ENCODE assay signal across 9 cellular contexts in the genomic region with DNA sequence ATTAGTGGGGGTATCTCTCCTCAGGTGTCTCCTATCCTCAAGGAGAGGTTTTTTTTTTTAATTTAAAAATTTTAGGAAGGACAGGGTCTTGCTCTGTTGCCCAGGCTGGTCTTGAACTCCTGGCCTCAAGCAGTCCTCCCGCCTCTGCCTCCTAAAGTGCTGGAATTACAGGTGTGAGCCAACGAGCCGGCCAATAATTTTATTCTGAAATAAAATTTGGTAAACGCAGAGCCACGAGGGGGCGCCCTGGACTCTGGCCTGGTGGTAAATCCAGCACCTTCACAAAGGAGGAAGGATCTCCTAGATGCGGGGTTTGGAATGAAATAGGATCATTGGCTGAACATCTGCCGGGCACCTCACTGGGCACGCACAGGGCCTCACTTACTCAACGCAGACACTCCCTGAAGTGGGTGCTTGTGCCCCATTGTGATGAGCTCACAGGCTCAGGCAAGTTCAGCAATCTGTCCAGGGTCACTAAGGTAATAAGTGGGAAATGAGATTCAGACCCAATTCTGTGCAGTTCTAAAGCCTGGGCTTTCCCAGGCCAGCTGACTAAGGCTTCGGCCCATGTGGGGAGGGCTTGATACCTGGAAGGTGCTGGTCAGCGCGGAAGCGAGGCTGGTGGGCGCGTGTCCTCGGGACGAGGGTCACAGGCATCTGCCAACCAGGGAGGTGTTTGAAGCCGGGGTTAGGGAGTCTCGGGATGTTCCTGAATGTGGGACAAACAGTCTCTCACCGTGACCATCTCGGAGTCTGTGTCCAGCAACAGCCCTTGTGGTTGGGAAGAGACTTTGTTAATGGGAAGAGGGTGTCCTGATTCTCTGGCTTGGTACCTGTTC. TPM values are rescaled to one million over a fixed set of nuclear protein-coding genes. Genes with fewer than 3 reads are reported as not detected.
DNase-seq lines count a peak whose midpoint lies in the region; ATAC-seq, FAIRE-seq and TF ChIP-seq lines count a peak whose summit lies in the region.
"Had no signal": no experiment of that assay in that cellular context is flagged by ENCODE, and none has a peak within 500 bp of the region (broad histone marks: within the 10 kb centered on the region; RNA-seq: fewer than 3 reads in every experiment).

No MANE protein-coding gene starts in this region.

- dilution Hi-C loops in keratinocyte (cut with MboI; ENCODE audit: extremely low pct_ligation_motif_present, low sequenced_read_pairs), result no loop called here

- H3K27ac ChIP-seq in keratinocyte (ENCODE audit: control insufficient read depth, insufficient read depth, low read length) (no peak overlapping the region), transverse colon (no peak overlapping the region)
- H3K27ac ChIP-seq: tibial artery had no signal

- H3K9me3 Mint-ChIP-seq in activated T-cell treated with anti-CD3 and anti-CD28 coated beads, Interleukin-2, amount 50 U/mL, for 4 hours, result no peaks in the 10 kb centered on the region

- peaks cover 9% of the 10 kb centered on the region for H3K27me3 ChIP-seq in BJ (ENCODE audit: control insufficient read depth, insufficient read depth, low read length)
- peaks cover 6% of the 10 kb centered on the region for H3K27me3 ChIP-seq in keratinocyte (ENCODE audit: control insufficient read depth, extremely low read depth, insufficient read depth, low read length)
- H3K27me3 ChIP-seq in transverse colon, result no peaks in the 10 kb centered on the region

- 65 to 91% methylated on average over 7 to 22 of the region's 22 CpGs for WGBS in transverse colon (ENCODE audit: low coverage in 1 of 2), 2 donors

- no peak overlapping the region for H2AFZ ChIP-seq in keratinocyte (ENCODE audit: control insufficient read depth, low read length)

- no peaks in the 10 kb centered on the region for H3K4me1 Mint-ChIP-seq in activated T-cell treated with anti-CD3 and anti-CD28 coated beads, Interleukin-2, amount 50 U/mL, for 4 hours (ENCODE audit: low read depth)

- H3K9me1 ChIP-seq in keratinocyte (ENCODE audit: control insufficient read depth, extremely low read depth, insufficient read depth, low read length), result no peaks in the 10 kb centered on the region

- TF ChIP-seq CTCF in BJ (IDR thresholded peaks at IDR 0.05; ENCODE audit: insufficient read depth, low read depth, low read length) (peak; percentile 53), keratinocyte (optimal IDR thresholded peaks at IDR 0.05 in 1 of 3, IDR thresholded peaks at IDR 0.05 in 1 of 3, conservative IDR thresholded peaks at IDR 0.05 in 1 of 3; ENCODE audit: extremely low read depth in 1 of 3, insufficient read depth in 2 of 3, low read length in 3 of 3) (peak; percentile 27 to 57 (median 30)), transverse colon (IDR thresholded peaks at IDR 0.05) (peak; percentile 32 to 47 (median 37))

- no peak overlapping the region for H3K9ac ChIP-seq in keratinocyte (ENCODE audit: control insufficient read depth, extremely low read depth, insufficient read depth, low read length)

- H3K36me3 Mint-ChIP-seq in activated T-cell treated with anti-CD3 and anti-CD28 coated beads, Interleukin-2, amount 50 U/mL, for 4 hours (ENCODE audit: insufficient read depth), result no peaks in the 10 kb centered on the region

- TF ChIP-seq POLR2A in GM12892 (IDR thresholded peaks at IDR 0.05; ENCODE audit: low read depth, low read length), result no peak
- TF ChIP-seq POLR2A in transverse colon (IDR thresholded peaks at IDR 0.05), result no peak

- no peak overlapping the region for H3K4me2 ChIP-seq in keratinocyte (ENCODE audit: control insufficient read depth, extremely low read depth, insufficient read depth, low read depth, low read length)

- peak; percentile 5 for FAIRE-seq in GM12892 (lab: Jason Lieb, UNC)
- no peak for FAIRE-seq in keratinocyte (lab: Jason Lieb, UNC)

- H3K36me3 ChIP-seq in BJ (ENCODE audit: control insufficient read depth, insufficient read depth, low read length), result no peaks in the 10 kb centered on the region
- no peaks in the 10 kb centered on the region for H3K36me3 ChIP-seq in keratinocyte (ENCODE audit: control insufficient read depth in 2 of 2, extremely low read depth in 1 of 2, insufficient read depth in 2 of 2, low read length in 2 of 2)
- H3K36me3 ChIP-seq in transverse colon, result no peaks in the 10 kb centered on the region
- H3K36me3 ChIP-seq: tibial artery had no signal

- no peaks in the 10 kb centered on the region for H4K20me1 ChIP-seq in keratinocyte (ENCODE audit: control insufficient read depth, extremely low read depth, insufficient read depth, low read length)

- intact Hi-C loops in transverse colon (cut with DNase I; ENCODE audit: low total_unique reads), result no loop called here

- TF ChIP-seq EP300 in transverse colon (IDR thresholded peaks at IDR 0.05; ENCODE audit: low read depth), result no peak

- no peaks in the 10 kb centered on the region for H3K9me3 ChIP-seq in keratinocyte (ENCODE audit: control insufficient read depth, low read depth, low read length)
- no peaks in the 10 kb centered on the region for H3K9me3 ChIP-seq in transverse colon
- H3K9me3 ChIP-seq: tibial artery had no signal

- CTCF ChIA-PET in BJ (lab: Yijun Ruan, JAX), result interaction anchor here (0.7 to 1.9 kb wide), 8 partner anchors 10 to 520 kb away, joined by 3 to 11 read pairs (median 4); no protein-coding TSS in a partner anchor

- H3K4me3 Mint-ChIP-seq in activated T-cell treated with anti-CD3 and anti-CD28 coated beads, Interleukin-2, amount 50 U/mL, for 4 hours, result no peak overlapping the region

- no peak for ATAC-seq in activated T-cell treated with anti-CD3 and anti-CD28 coated beads, Interleukin-2, amount 50 U/mL, for 4 hours
- ATAC-seq in GM21367 (IDR thresholded peaks at IDR 0.05; ENCODE audit: unreplicated experiment) (no peak), HG02852 (IDR thresholded peaks at IDR 0.05; ENCODE audit: unreplicated experiment) (no peak)

- H3K4me3 ChIP-seq in BJ (ENCODE audit: low read depth, low read length), result no peak overlapping the region
- no peak overlapping the region for H3K4me3 ChIP-seq in keratinocyte (ENCODE audit: control insufficient read depth in 2 of 3, extremely low read depth in 1 of 3, insufficient read depth in 2 of 3, low read depth in 1 of 3, low read length in 3 of 3)
- no peak overlapping the region for H3K4me3 ChIP-seq in transverse colon
- H3K4me3 ChIP-seq: tibial artery had no signal

- H3K4me1 ChIP-seq in keratinocyte (ENCODE audit: control insufficient read depth, extremely low read depth, insufficient read depth, low read length) (no peaks in the 10 kb centered on the region), transverse colon (no peaks in the 10 kb centered on the region)
- H3K4me1 ChIP-seq: tibial artery had no signal

- H3K27me3 Mint-ChIP-seq in activated T-cell treated with anti-CD3 and anti-CD28 coated beads, Interleukin-2, amount 50 U/mL, for 4 hours (ENCODE audit: low read depth), result peaks cover 26% of the 10 kb centered on the region

- DNase-seq in BJ (ENCODE audit: low read depth) (no peak), GM12892 (ENCODE audit: insufficient read length) (no peak), NCI-H748 treated with DMSO at 0.1 percent for 48 hours (lab: John Stamatoyannopoulos, UW) (peak; percentile 13), keratinocyte (ENCODE audit: low read depth, low spot score) (no peak), transverse colon (peak; percentile 59)
- peak; percentile 23 for DNase-seq in activated T-cell treated with anti-CD3 and anti-CD28 coated beads, Interleukin-2, amount 50 U/mL, for 4 hours

- in situ Hi-C loops in transverse colon (cut with MboI; ENCODE audit: low pct_ligation_motif_present in 1 of 4, low pct_unique_long_range_greater_than_20kb in 1 of 4, low sequenced_read_pairs in 3 of 4), result no loop called here

- H3K79me2 ChIP-seq in keratinocyte (ENCODE audit: control insufficient read depth, insufficient read depth, low read length), result no peaks in the 10 kb centered on the region

- POLR2A ChIA-PET in BJ (lab: Charles Lee), result no interaction called here

RNA-seq across cellular contexts. Expression of gene ETV3, which starts 32.7 kb away (rescaled TPM):
- polyA plus RNA-seq in BJ (2011; rRNA removed) (7.4 and 7.9 TPM in 2 replicates), keratinocyte (16.7 to 22.3 TPM (median 21.2 TPM) in 3 replicates)
- 19.7 and 25.8 TPM in 2 replicates for polyA minus RNA-seq in BJ (2011; rRNA and poly(A)+ RNA removed)
- polyA plus RNA-seq in GM12892 (2012; ENCODE audit: missing spikeins), result 6.6 TPM
- total RNA-seq in activated T-cell treated with anti-CD3 and anti-CD28 coated beads, Interleukin-2, amount 50 U/mL, for 4 hours, result 10 to 100 TPM; 20.3 to 23.5 (median 21.2) TPM
- 16.0 TPM for polyA plus RNA-seq in keratinocyte (2011; ENCODE audit: low read depth)
- polyA plus RNA-seq in keratinocyte (2011; cell fraction: cytosol; rRNA removed), result 11.0 and 14.0 TPM in 2 replicates
- polyA plus RNA-seq in keratinocyte (2011; cell fraction: nucleus; rRNA removed), result 34.6 and 39.9 TPM in 2 replicates
- polyA plus RNA-seq in keratinocyte (2012; ENCODE audit: low replicate concordance), result 20.3 and 25.8 TPM in 2 replicates
- polyA minus RNA-seq in keratinocyte, result 23.1 to 53.1 TPM (median 42.1 TPM) in 3 replicates
- 25.3 TPM for polyA minus RNA-seq in keratinocyte (2011; cell fraction: cytosol; rRNA and poly(A)+ RNA removed)
- polyA minus RNA-seq in keratinocyte (2011; cell fraction: nucleus; rRNA and poly(A)+ RNA removed), result 31.2 and 45.8 TPM in 2 replicates
- total RNA-seq in transverse colon, result 10 to 100 TPM in 3 of 4 donors, 1 to 10 TPM in 1; 3.4 to 28.1 (median 18.1) TPM

Comparison
In these comparisons a context has a peak if more than half of its experiments do, and no peak if none do; other contexts are left out.
1. DNase-seq: peak in NCI-H748 treated with DMSO at 0.1 percent for 48 hours (single experiment), activated T-cell treated with anti-CD3 and anti-CD28 coated beads, Interleukin-2, amount 50 U/mL, for 4 hours (single experiment) and transverse colon (single experiment); none in BJ (single experiment), GM12892 (single experiment) and keratinocyte (single experiment).
2. Peak in every context shown above with its lines, with median percentiles within 50 percentile points of each other: CTCF ChIP-seq.